1 cellular context compared by ENCODE assay signal in the genomic region with DNA sequence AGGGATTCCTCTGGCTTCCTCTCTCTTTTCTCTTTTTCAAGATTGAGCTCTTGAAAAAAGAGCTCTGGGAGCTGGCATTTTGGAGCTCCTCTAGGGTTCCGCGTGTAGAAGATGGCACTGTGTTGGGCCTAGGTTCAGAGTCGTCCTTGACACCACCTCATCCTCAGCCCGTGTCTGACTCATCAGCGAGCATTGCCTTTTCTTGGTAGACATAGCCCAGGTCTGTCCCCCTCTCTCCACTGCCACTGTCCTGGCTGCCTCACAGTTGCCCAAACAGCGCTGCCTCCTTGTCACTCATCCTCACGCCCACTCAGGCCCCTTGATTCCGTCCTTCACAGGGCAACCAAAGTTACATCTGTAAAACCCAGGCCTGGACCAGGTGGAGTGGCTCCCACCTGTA.
TF ChIP-seq lines count a peak whose summit lies in the region.

No MANE protein-coding gene starts in this region.

TF ChIP-seq in K562, 482 proteins besides CTCF, POLR2A, EP300 and RAD21:
- TF ChIP-seq RBM22 (IDR thresholded peaks at IDR 0.05; ENCODE audit: low read depth, low read length, poor library complexity, severe bottlenecking) = no peak
- TF ChIP-seq MCM7 (IDR thresholded peaks at IDR 0.05) = no peak
- TF ChIP-seq EGR1 (conservative IDR thresholded peaks at IDR 0.05) = peak; percentile 35
- TF ChIP-seq ZBTB26 (CRISPR knock-in tag; IDR thresholded peaks at IDR 0.05) = no peak
- TF ChIP-seq TAF1 (IDR thresholded peaks at IDR 0.05; ENCODE audit: control insufficient read depth, extremely low read depth, insufficient read depth, low read length, severe bottlenecking) = no peak
- peak; percentile 33; the same call in 1 of the 2 replicates for TF ChIP-seq JUND (IDR thresholded peaks at IDR 0.05; ENCODE audit: borderline replicate concordance, low read depth, low read length)
- TF ChIP-seq JUND (tag; IDR thresholded peaks at IDR 0.05; ENCODE audit: borderline replicate concordance, low read depth, low read length) = no peak
- TF ChIP-seq HMG20B (CRISPR knock-in tag; IDR thresholded peaks at IDR 0.05) = no peak
- no peak for TF ChIP-seq AFF4 (CRISPR knock-in tag; IDR thresholded peaks at IDR 0.05)
- TF ChIP-seq CBX1 (IDR thresholded peaks at IDR 0.05; ENCODE audit: low read depth) = no peak
- no peak for TF ChIP-seq POLR2H (tag; IDR thresholded peaks at IDR 0.05; ENCODE audit: low read depth)
- TF ChIP-seq CAMTA2 (CRISPR knock-in tag; conservative IDR thresholded peaks at IDR 0.05) = no peak
